Comparison of ENCODE assay signal across 8 cellular contexts in genomic region chr17:40122466-40122943, GRCh38. TPM values are rescaled to one million over a fixed set of nuclear protein-coding genes. Genes with fewer than 3 reads are reported as not detected.
A peak's percentile ranks its signal among the peaks of the same experiment; 100 is the strongest.
DNase-seq lines count a peak whose midpoint lies in the region; ATAC-seq and TF ChIP-seq lines count a peak whose summit lies in the region.

No MANE protein-coding gene starts in this region.

- ATAC-seq in GM18867 (IDR thresholded peaks at IDR 0.05; ENCODE audit: unreplicated experiment) (peak; percentile 36), left ventricle myocardium superior (peak; percentile 43)

- no peaks in the 10 kb centered on the region for H3K27me3 ChIP-seq in HUES6 (ENCODE audit: control insufficient read depth, insufficient read depth, low read length)

- H3K27ac Mint-ChIP-seq in activated naive CD4-positive, alpha-beta T cell treated with anti-CD3 and anti-CD28 coated beads, Interleukin-2, amount 50 U/mL, for 24 hours = no peak overlapping the region

- H3K4me3 Mint-ChIP-seq in activated naive CD4-positive, alpha-beta T cell treated with anti-CD3 and anti-CD28 coated beads, Interleukin-2, amount 50 U/mL, for 24 hours = peak overlapping the region; percentile 19

- peaks cover 8% of the 10 kb centered on the region; the same call in 1 of the 2 replicates for H3K4me1 ChIP-seq in HUES6 (ENCODE audit: control insufficient read depth, insufficient read depth, low read length)

- intact Hi-C loops in left ventricle myocardium superior (cut with micrococcal nuclease) = no loop called here

- H3K9me3 ChIP-seq in HUES6 (ENCODE audit: control insufficient read depth, insufficient read depth, low read depth, low read length) = no peaks in the 10 kb centered on the region

- peaks cover 45% of the 10 kb centered on the region for H3K4me1 Mint-ChIP-seq in activated naive CD4-positive, alpha-beta T cell treated with anti-CD3 and anti-CD28 coated beads, Interleukin-2, amount 50 U/mL, for 24 hours

- H3K9ac ChIP-seq in HUES6 (ENCODE audit: low read length) = peak overlapping the region; percentile 84

- H3K4me3 ChIP-seq in AG10803 (ENCODE audit: low read length) (peak overlapping the region; percentile 97), HUES6 (ENCODE audit: low read depth, low read length) (peak overlapping the region; percentile 78)

- peaks cover 19% of the 10 kb centered on the region for H3K36me3 ChIP-seq in HUES6 (ENCODE audit: control insufficient read depth, insufficient read depth, low read length)

- peak overlapping the region; percentile 94 for H3K27ac ChIP-seq in HUES6 (ENCODE audit: low read depth, low read length)

- H3K36me3 Mint-ChIP-seq in activated naive CD4-positive, alpha-beta T cell treated with anti-CD3 and anti-CD28 coated beads, Interleukin-2, amount 50 U/mL, for 24 hours = peaks cover 8% of the 10 kb centered on the region

- no peaks in the 10 kb centered on the region for H3K9me3 Mint-ChIP-seq in activated naive CD4-positive, alpha-beta T cell treated with anti-CD3 and anti-CD28 coated beads, Interleukin-2, amount 50 U/mL, for 24 hours

- peak; percentile 54 for DNase-seq in AG10803 (ENCODE audit: low read depth)
- peak; percentile 78 for DNase-seq in left ventricle myocardium superior
- DNase-seq in retina = peak; percentile 58
- DNase-seq in DMS153 (lab: John Stamatoyannopoulos, UW) = no peak
- DNase-seq in NCI-H526 treated with DMSO at 0.1 percent for 48 hours (lab: John Stamatoyannopoulos, UW) = no peak

- no peaks in the 10 kb centered on the region for H3K27me3 Mint-ChIP-seq in activated naive CD4-positive, alpha-beta T cell treated with anti-CD3 and anti-CD28 coated beads, Interleukin-2, amount 50 U/mL, for 24 hours

- TF ChIP-seq CTCF in AG10803 (conservative IDR thresholded peaks at IDR 0.05; ENCODE audit: low read length) = peak; percentile 22; the same call in 1 of the 2 replicates

RNA-seq across cellular contexts. Expression of gene MSL1, which starts 0.7 kb away (rescaled TPM):
- total RNA-seq in left ventricle myocardium superior = 49.1 TPM

RNA-seq across cellular contexts. Expression of gene CASC3, which starts 17.8 kb away (rescaled TPM):
- 48.1 TPM for total RNA-seq in left ventricle myocardium superior

RNA-seq across cellular contexts. Expression of gene NR1D1, which starts 22.1 kb away (rescaled TPM):
- total RNA-seq in left ventricle myocardium superior = 21.5 TPM

RNA-seq across cellular contexts. Expression of gene RAPGEFL1, which starts 54.8 kb away (rescaled TPM):
- total RNA-seq in left ventricle myocardium superior = 3.8 TPM

RNA-seq across cellular contexts. Expression of gene THRA, which starts 59.7 kb away (rescaled TPM):
- 98.1 TPM for total RNA-seq in left ventricle myocardium superior

Comparison
In these comparisons a context has a peak if more than half of its experiments do, and no peak if none do; other contexts are left out.
1. DNase-seq: peak in AG10803 (single experiment), left ventricle myocardium superior (single experiment) and retina (single experiment); none in DMS153 (single experiment) and NCI-H526 treated with DMSO at 0.1 percent for 48 hours (single experiment).